In genomic region chr4:118816538-118817177, GRCh38 we compare ENCODE assay signal across 1 cellular context.
TF ChIP-seq lines count a peak whose summit lies in the region.

No MANE protein-coding gene starts in this region.

TF ChIP-seq in SK-N-SH, 30 proteins besides CTCF, POLR2A, EP300 and RAD21 (continued from another document):
- TF ChIP-seq ZBTB33 (IDR thresholded peaks at IDR 0.05; ENCODE audit: borderline replicate concordance, low read depth) = no peak
- TF ChIP-seq FOSL2 (IDR thresholded peaks at IDR 0.05; ENCODE audit: borderline replicate concordance, low read depth) = peak; percentile 73
- peak; percentile 73 for TF ChIP-seq TCF12 (IDR thresholded peaks at IDR 0.05)
- TF ChIP-seq SIN3A (IDR thresholded peaks at IDR 0.05; ENCODE audit: borderline replicate concordance, low read depth, low read length) = 0 out of 2 replicates have a peak, but pooled peaks have one; percentile 51
- peak; percentile 82 for TF ChIP-seq JUND (IDR thresholded peaks at IDR 0.05)
- 0 out of 2 replicates have a peak, but pooled peaks have one; percentile 10 for TF ChIP-seq MAX (IDR thresholded peaks at IDR 0.05; ENCODE audit: low read depth)
- TF ChIP-seq ELF1 (IDR thresholded peaks at IDR 0.05) = no peak
- no peak for TF ChIP-seq NFIC (IDR thresholded peaks at IDR 0.05; ENCODE audit: borderline replicate concordance)
- peak; percentile 55; the same call in 1 of the 2 replicates for TF ChIP-seq YY1 (IDR thresholded peaks at IDR 0.05; ENCODE audit: low read depth)
- TF ChIP-seq, protein P1, sequence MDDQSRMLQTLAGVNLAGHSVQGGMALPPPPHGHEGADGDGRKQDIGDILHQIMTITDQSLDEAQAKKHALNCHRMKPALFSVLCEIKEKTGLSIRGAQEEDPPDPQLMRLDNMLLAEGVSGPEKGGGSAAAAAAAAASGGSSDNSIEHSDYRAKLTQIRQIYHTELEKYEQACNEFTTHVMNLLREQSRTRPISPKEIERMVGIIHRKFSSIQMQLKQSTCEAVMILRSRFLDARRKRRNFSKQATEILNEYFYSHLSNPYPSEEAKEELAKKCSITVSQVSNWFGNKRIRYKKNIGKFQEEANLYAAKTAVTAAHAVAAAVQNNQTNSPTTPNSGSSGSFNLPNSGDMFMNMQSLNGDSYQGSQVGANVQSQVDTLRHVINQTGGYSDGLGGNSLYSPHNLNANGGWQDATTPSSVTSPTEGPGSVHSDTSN (IDR thresholded peaks at IDR 0.05) = peak; percentile 92
- no peak for TF ChIP-seq NRF1 (IDR thresholded peaks at IDR 0.05; ENCODE audit: low read depth, low read length)
TF ChIP-seq in SK-N-SH: peak in this region for 8.
